ENCODE assay signal across 21 cellular contexts in the genomic region with DNA sequence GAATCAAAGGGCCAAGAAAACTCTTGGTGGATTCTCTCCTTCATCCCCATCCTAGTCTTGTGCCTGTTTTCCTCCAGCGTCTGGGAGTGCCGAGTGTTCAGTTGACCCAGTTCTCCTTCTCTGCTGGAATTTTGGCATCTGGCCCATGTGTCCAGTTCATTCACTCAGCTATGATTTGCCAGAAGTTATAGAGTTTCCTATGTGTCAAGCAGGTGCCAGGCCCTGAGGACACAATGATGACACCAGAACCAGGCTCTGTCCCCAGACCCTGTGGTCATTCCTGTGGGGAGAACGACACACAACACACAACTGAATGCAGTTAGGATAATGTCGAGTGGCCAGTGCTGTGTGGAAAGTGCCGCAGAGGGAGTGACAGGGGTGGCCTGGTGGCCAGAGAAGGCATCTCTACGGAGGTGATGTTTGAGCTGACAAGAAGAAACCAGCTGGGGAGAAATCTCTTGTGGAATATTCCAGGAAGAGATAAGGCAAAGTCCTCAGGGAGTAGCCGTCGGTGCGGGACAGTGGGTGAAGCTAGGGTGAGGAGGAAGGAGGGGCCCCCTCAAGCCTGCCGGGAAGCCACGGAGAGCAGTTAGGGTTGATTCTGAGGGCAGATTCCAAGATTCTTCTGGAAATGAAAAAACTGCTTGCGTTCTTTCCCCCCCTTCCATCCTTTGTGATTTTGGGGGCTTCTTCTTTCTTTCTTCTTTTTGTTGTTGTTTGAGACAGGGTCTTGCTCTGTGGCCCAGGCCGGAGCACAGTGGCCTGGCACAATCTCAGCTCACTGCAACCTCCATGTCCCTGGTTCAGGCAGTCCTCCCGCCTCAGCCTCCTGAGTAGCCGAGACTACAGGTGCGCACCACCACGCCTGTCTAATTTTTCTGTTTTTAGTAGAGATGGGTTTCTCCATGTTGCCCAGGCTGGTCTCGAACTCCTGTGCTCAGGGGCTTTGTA. TPM values are rescaled to one million over a fixed set of nuclear protein-coding genes. Genes with fewer than 3 reads are reported as not detected.
DNase-seq lines count a peak whose midpoint lies in the region; ATAC-seq, FAIRE-seq and TF ChIP-seq lines count a peak whose summit lies in the region.
"Had no signal": no experiment of that assay in that cellular context is flagged by ENCODE, and none has a peak within 500 bp of the region (broad histone marks: within the 10 kb centered on the region; RNA-seq: fewer than 3 reads in every experiment).

No MANE protein-coding gene starts in this region.

- TF ChIP-seq CTCF in adrenal gland (IDR thresholded peaks at IDR 0.05) (peak in 3 of 6 experiments; percentile 11 to 35 (median 32)), endodermal cell (conservative IDR thresholded peaks at IDR 0.05) (peak; percentile 44), HepG2 (CRISPR knock-in tag; IDR thresholded peaks at IDR 0.05) (no peak), thoracic aorta (IDR thresholded peaks at IDR 0.05) (no peak)

- no peaks in the 10 kb centered on the region for H3K36me3 ChIP-seq in adrenal gland (replicated peaks in 1 of 2)
- H3K36me3 ChIP-seq in endodermal cell (ENCODE audit: control insufficient read depth, insufficient read depth, low read length), result peaks cover under 1% of the 10 kb centered on the region
- no peaks in the 10 kb centered on the region for H3K36me3 ChIP-seq in HepG2 (replicated peaks in 1 of 2; ENCODE audit: control insufficient read depth in 1 of 2, insufficient read depth in 2 of 2, low read length in 2 of 2)
- H3K36me3 ChIP-seq in thoracic aorta, result no peaks in the 10 kb centered on the region
- H3K36me3 ChIP-seq: upper lobe of left lung had no signal

- POLR2A ChIA-PET in HepG2 (lab: Yijun Ruan, JAX), result no interaction called here

- H3K4me3 Mint-ChIP-seq in endodermal cell, result no peak overlapping the region
- H3K4me3 Mint-ChIP-seq in natural killer cell treated with Interleukin-12 subunit alpha and Interleukin-12 subunit beta and Interleukin-15 and Interleukin-18, amount 100 ng/mL, for 72 hours, result no peak overlapping the region
- H3K4me3 Mint-ChIP-seq: activated CD4-positive, alpha-beta T cell treated with anti-CD3 and anti-CD28 coated beads, Interleukin-2, amount 10 ng/mL, durations not matched to agents 7 days and 5 days; stimulated activated memory B cell treated with anti-CD40 and anti-IgM and Interleukin-4, amounts not matched to agents 10 μg/mL and 1 μg/mL and 100 μg/mL, for 72 hours had no signal

- no peak for FAIRE-seq in HepG2 (lab: Jason Lieb, UNC)
- FAIRE-seq: colon, TTC549 had no signal

- ATAC-seq in HepG2 (peak; percentile 77), thoracic aorta (ENCODE audit: insufficient number of reproducible peaks, low FRiP score, low read depth) (no peak)
- no peak for ATAC-seq in natural killer cell treated with Interleukin-12 subunit alpha and Interleukin-12 subunit beta and Interleukin-15 and Interleukin-18, amount 100 ng/mL, for 72 hours
- ATAC-seq: stimulated activated memory B cell treated with anti-CD40 and anti-IgM and Interleukin-4, amounts not matched to agents 10 μg/mL and 1 μg/mL and 100 μg/mL, for 72 hours had no signal

- H3K4me3 ChIP-seq in adrenal gland, result no peak overlapping the region
- no peak overlapping the region for H3K4me3 ChIP-seq in endodermal cell (ENCODE audit: low read length)
- H3K4me3 ChIP-seq in HepG2 (replicated peaks in 1 of 3; ENCODE audit: insufficient read depth in 1 of 3, low read depth in 2 of 3, low read length in 3 of 3), result no peak overlapping the region
- H3K4me3 ChIP-seq in thoracic aorta, result peak overlapping the region; percentile 17
- H3K4me3 ChIP-seq: upper lobe of left lung had no signal

- BruUV-seq in HepG2 (replicated peaks; lab: Mats Ljungman, UMichigan), result no TSS peak

- H2AFZ ChIP-seq in HepG2 (ENCODE audit: low read length), result no peak overlapping the region

- in situ Hi-C loops in HepG2 (cut with HindIII; ENCODE audit: extremely low pct_ligation_motif_present, low pct_unique_long_range_greater_than_20kb), result no loop called here

- H4K20me1 ChIP-seq in HepG2 (ENCODE audit: insufficient read depth, low read length), result no peaks in the 10 kb centered on the region

- TF ChIP-seq EP300 in HepG2 (IDR thresholded peaks at IDR 0.05; ENCODE audit: low read depth in 2 of 2, low read length in 2 of 2), result no peak
- no peak for TF ChIP-seq EP300 in HepG2 (CRISPR knock-in tag; IDR thresholded peaks at IDR 0.05; ENCODE audit: borderline replicate concordance)

- H3K4me1 Mint-ChIP-seq in endodermal cell, result peaks cover 8% of the 10 kb centered on the region
- no peaks in the 10 kb centered on the region for H3K4me1 Mint-ChIP-seq in natural killer cell treated with Interleukin-12 subunit alpha and Interleukin-12 subunit beta and Interleukin-15 and Interleukin-18, amount 100 ng/mL, for 72 hours (ENCODE audit: low read depth in 2 of 2)
- H3K4me1 Mint-ChIP-seq: activated CD4-positive, alpha-beta T cell treated with anti-CD3 and anti-CD28 coated beads, Interleukin-2, amount 10 ng/mL, durations not matched to agents 7 days and 5 days; stimulated activated memory B cell treated with anti-CD40 and anti-IgM and Interleukin-4, amounts not matched to agents 10 μg/mL and 1 μg/mL and 100 μg/mL, for 72 hours had no signal

- H3K4me1 ChIP-seq in adrenal gland (replicated peaks in 1 of 2) (peaks cover 5 to 10% of the 10 kb centered on the region in 2 donors), endodermal cell (ENCODE audit: control insufficient read depth, insufficient read depth, low read length) (peaks cover 4% of the 10 kb centered on the region), HepG2 (ENCODE audit: insufficient read depth, low read length) (peaks cover 11% of the 10 kb centered on the region; the same call in 1 of the 2 replicates), thoracic aorta (ENCODE audit: control insufficient read depth in 1 of 2, low read depth in 2 of 2) (peaks cover 3 to 11% of the 10 kb centered on the region in 2 donors)

- CTCF ChIA-PET in HepG2 (lab: Yijun Ruan, JAX; ENCODE audit: low intra/inter-chr PET ratio, low total read pairs), result no interaction called here

- H3K9ac ChIP-seq in endodermal cell (ENCODE audit: extremely low read depth, low read length, poor library complexity, severe bottlenecking) (no peak overlapping the region), HepG2 (ENCODE audit: insufficient read depth, low read depth, low read length) (no peak overlapping the region)

- no peak overlapping the region for H3K4me2 ChIP-seq in HepG2 (ENCODE audit: low read depth, low read length)

- H3K27ac Mint-ChIP-seq in endodermal cell, result no peak overlapping the region
- H3K27ac Mint-ChIP-seq in natural killer cell treated with Interleukin-12 subunit alpha and Interleukin-12 subunit beta and Interleukin-15 and Interleukin-18, amount 100 ng/mL, for 72 hours, result no peak overlapping the region
- H3K27ac Mint-ChIP-seq: activated CD4-positive, alpha-beta T cell treated with anti-CD3 and anti-CD28 coated beads, Interleukin-2, amount 10 ng/mL, durations not matched to agents 7 days and 5 days; stimulated activated memory B cell treated with anti-CD40 and anti-IgM and Interleukin-4, amounts not matched to agents 10 μg/mL and 1 μg/mL and 100 μg/mL, for 72 hours had no signal

- no peak for TF ChIP-seq POLR2A in adrenal gland (IDR thresholded peaks at IDR 0.05)
- no peak for TF ChIP-seq POLR2A in HepG2 (IDR thresholded peaks at IDR 0.05; ENCODE audit: insufficient read depth in 1 of 2, low read depth in 2 of 2, low read length in 2 of 2)

- no peaks in the 10 kb centered on the region for H3K9me3 Mint-ChIP-seq in endodermal cell
- H3K9me3 Mint-ChIP-seq in natural killer cell treated with Interleukin-12 subunit alpha and Interleukin-12 subunit beta and Interleukin-15 and Interleukin-18, amount 100 ng/mL, for 72 hours, result no peaks in the 10 kb centered on the region
- H3K9me3 Mint-ChIP-seq: activated CD4-positive, alpha-beta T cell treated with anti-CD3 and anti-CD28 coated beads, Interleukin-2, amount 10 ng/mL, durations not matched to agents 7 days and 5 days; stimulated activated memory B cell treated with anti-CD40 and anti-IgM and Interleukin-4, amounts not matched to agents 10 μg/mL and 1 μg/mL and 100 μg/mL, for 72 hours had no signal

- H3K9me3 ChIP-seq in adrenal gland (replicated peaks in 1 of 3), result no peaks in the 10 kb centered on the region
- H3K9me3 ChIP-seq in endodermal cell (ENCODE audit: control insufficient read depth, low read length), result no peaks in the 10 kb centered on the region
- H3K9me3 ChIP-seq in HepG2 (ENCODE audit: low read length), result no peaks in the 10 kb centered on the region
- no peaks in the 10 kb centered on the region for H3K9me3 ChIP-seq in thoracic aorta
- H3K9me3 ChIP-seq: upper lobe of left lung had no signal

- H3K27me3 ChIP-seq in adrenal gland (no peaks in the 10 kb centered on the region), endodermal cell (ENCODE audit: control insufficient read depth, insufficient read depth, low read length, poor library complexity, severe bottlenecking) (no peaks in the 10 kb centered on the region), HepG2 (ENCODE audit: control insufficient read depth in 1 of 2, insufficient read depth in 2 of 2, low read length in 2 of 2) (peaks cover 0 to 20% of the 10 kb centered on the region in 2 experiments; a peak in 1 of 5 replicates), thoracic aorta (replicated peaks; ENCODE audit: insufficient read depth) (no peaks in the 10 kb centered on the region)
- H3K27me3 ChIP-seq: upper lobe of left lung had no signal

- intact Hi-C loops in adrenal gland (cut with DNase I) (no loop called here), HepG2 (cut with micrococcal nuclease; ENCODE audit: unreplicated experiment) (no loop called here)

- H3K36me3 Mint-ChIP-seq in endodermal cell (ENCODE audit: low read depth), result peaks cover 6% of the 10 kb centered on the region
- H3K36me3 Mint-ChIP-seq in natural killer cell treated with Interleukin-12 subunit alpha and Interleukin-12 subunit beta and Interleukin-15 and Interleukin-18, amount 100 ng/mL, for 72 hours, result no peaks in the 10 kb centered on the region
- H3K36me3 Mint-ChIP-seq: stimulated activated memory B cell treated with anti-CD40 and anti-IgM and Interleukin-4, amounts not matched to agents 10 μg/mL and 1 μg/mL and 100 μg/mL, for 72 hours had no signal

- H3K27ac ChIP-seq in adrenal gland (peak overlapping the region in 3 of 5 donors; percentile 22 to 87 (median 64)), endodermal cell (ENCODE audit: low read depth, low read length) (no peak overlapping the region), HepG2 (ENCODE audit: extremely low read length, insufficient read depth, low read length) (no peak overlapping the region), thoracic aorta (no peak overlapping the region)
- H3K27ac ChIP-seq: upper lobe of left lung had no signal

- DNase-seq in adrenal gland (peak; percentile 49 to 89 (median 79)), endodermal cell (no peak), HepG2 (ENCODE audit: low spot score) (no peak), thoracic aorta (ENCODE audit: low spot score) (no peak), NCI-H128 (lab: John Stamatoyannopoulos, UW; ENCODE audit: unreplicated experiment) (no peak), Ammon's horn (ENCODE audit: low spot score) (no peak)
- no peak for DNase-seq in stimulated activated CD4-positive, alpha-beta T cell treated with anti-CD3 and anti-CD28 coated beads, Interleukin-4, amount 100 ng/mL, for 4 hours
- no peak for DNase-seq in natural killer cell treated with Interleukin-12 subunit alpha and Interleukin-12 subunit beta and Interleukin-15 and Interleukin-18, amount 100 ng/mL, for 72 hours (ENCODE audit: low spot score)
- DNase-seq: activated CD4-positive, alpha-beta T cell treated with anti-CD3 and anti-CD28 coated beads, Interleukin-2, amount 10 ng/mL, durations not matched to agents 7 days and 5 days; DMS79; KG1; NCI-H1048; NCI-H2081; NCI-H524; nucleus accumbens; retina; SW 1271 had no signal

- TF ChIP-seq RAD21 in HepG2 (CRISPR knock-in tag; IDR thresholded peaks at IDR 0.05), result no peak

- 67 to 77% (median 75%) methylated on average over 17 to 18 of the region's 18 CpGs for WGBS in adrenal gland, 4 donors
- WGBS in endodermal cell (ENCODE audit: insufficient coverage in 1 of 2, insufficient read length in 1 of 2), 2 experiments, result 88 to 92% methylated on average over 12 to 17 of the region's 18 CpGs
- 25% methylated on average over 18 of the region's 18 CpGs for WGBS in HepG2 (ENCODE audit: low lambda C conversion rate)

- H3K27me3 Mint-ChIP-seq in endodermal cell (ENCODE audit: insufficient read depth), result peaks cover 7% of the 10 kb centered on the region
- H3K27me3 Mint-ChIP-seq in natural killer cell treated with Interleukin-12 subunit alpha and Interleukin-12 subunit beta and Interleukin-15 and Interleukin-18, amount 100 ng/mL, for 72 hours, result no peaks in the 10 kb centered on the region
- H3K27me3 Mint-ChIP-seq: activated CD4-positive, alpha-beta T cell treated with anti-CD3 and anti-CD28 coated beads, Interleukin-2, amount 10 ng/mL, durations not matched to agents 7 days and 5 days had no signal

- no peaks in the 10 kb centered on the region for H3K79me2 ChIP-seq in HepG2 (ENCODE audit: insufficient read depth, low read length)

RNA-seq across cellular contexts. Expression of gene IL34, which starts 35.8 kb away (rescaled TPM):
- total RNA-seq in adrenal gland (10 to 100 TPM; 16.8 to 62.9 (median 40.3) TPM), endodermal cell (1 to 10 TPM; 3.0 to 5.6 TPM), HepG2 (2016; rRNA removed; fragmentation: Illumina TruSeq; extraction: Trizol) (1.2 and 1.4 TPM in 2 replicates), thoracic aorta (10 to 100 TPM; 11.9 to 55.6 TPM)
- polyA plus RNA-seq in adrenal gland (10 to 100 TPM in 2 of 3 donors, 1 to 10 TPM in 1; 3.2 to 36.5 (median 35.0) TPM), HepG2 (2011; rRNA removed) (1.3 and 1.6 TPM in 2 replicates)
- polyA plus RNA-seq in endodermal cell (2013, experiment 1 of 2), result 1.3 TPM
- 0.21 TPM for polyA plus RNA-seq in endodermal cell (2013, experiment 2 of 2)
- 1.0 and 1.6 TPM in 2 replicates for total RNA-seq in HepG2 (2016; cell fraction: cytosol; rRNA removed; fragmentation: Illumina TruSeq; extraction: Trizol; ENCODE audit: low read depth)
- total RNA-seq in HepG2 (2016; cell fraction: insoluble cytoplasmic fraction; rRNA removed; fragmentation: Illumina TruSeq; extraction: Trizol), result 1.2 and 1.3 TPM in 2 replicates
- total RNA-seq in HepG2 (2016; cell fraction: membrane; rRNA removed; fragmentation: Illumina TruSeq; extraction: Trizol), result 1.8 and 2.4 TPM in 2 replicates
- total RNA-seq in HepG2 (2016; cell fraction: nucleus; rRNA removed; fragmentation: Illumina TruSeq; extraction: Trizol), result 0.31 and 0.40 TPM in 2 replicates
- 1.1 and 2.2 TPM in 2 replicates for polyA plus RNA-seq in HepG2 (2011; cell fraction: cytosol; rRNA removed)
- polyA plus RNA-seq in HepG2 (2011; cell fraction: nucleus; rRNA removed), result 0.83 and 1.9 TPM in 2 replicates
- 0.83 TPM in 2 replicates for polyA plus RNA-seq in HepG2 (2012)
- polyA plus RNA-seq in HepG2 (2016; cell fraction: cytosol; fragmentation: Illumina TruSeq; extraction: Trizol; ENCODE audit: low read depth), result 1.3 and 2.1 TPM in 2 replicates
- polyA plus RNA-seq in HepG2 (2016; cell fraction: insoluble cytoplasmic fraction; fragmentation: Illumina TruSeq; extraction: Trizol; ENCODE audit: low read depth), result 0.84 and 0.90 TPM in 2 replicates
- polyA plus RNA-seq in HepG2 (2016; cell fraction: membrane; fragmentation: Illumina TruSeq; extraction: Trizol; ENCODE audit: low read depth), result 1.2 and 1.6 TPM in 2 replicates
- 0.96 and 1.1 TPM in 2 replicates for polyA plus RNA-seq in HepG2 (2016; cell fraction: nucleus; fragmentation: Illumina TruSeq; extraction: Trizol; ENCODE audit: insufficient read depth, low read depth)
- 1.0 TPM in 1 of 2 replicates, not detected in the other for polyA minus RNA-seq in HepG2 (2011; rRNA and poly(A)+ RNA removed; ENCODE audit: low replicate concordance)
- 0.35 TPM in 1 of 2 replicates, not detected in the other for polyA minus RNA-seq in HepG2 (2011; cell fraction: cytosol; rRNA and poly(A)+ RNA removed)
- polyA minus RNA-seq in HepG2 (2011; cell fraction: nucleus; rRNA and poly(A)+ RNA removed), result 0.50 and 1.5 TPM in 2 replicates
- 1 to 10 TPM in 1 of 2 donors, not detected in 1; 1.2 TPM for total RNA-seq in natural killer cell treated with Interleukin-12 subunit alpha and Interleukin-12 subunit beta and Interleukin-15 and Interleukin-18, amount 100 ng/mL, for 72 hours
- total RNA-seq: activated CD4-positive, alpha-beta T cell treated with anti-CD3 and anti-CD28 coated beads, Interleukin-2, amount 10 ng/mL, durations not matched to agents 7 days and 5 days had no signal

Comparison
In these comparisons a context has a peak if more than half of its experiments do, and no peak if none do; other contexts are left out.
1. DNase-seq: peak in adrenal gland (7 of 7); none in endodermal cell (single experiment), HepG2 (single experiment), thoracic aorta (single experiment), stimulated activated CD4-positive, alpha-beta T cell treated with anti-CD3 and anti-CD28 coated beads, Interleukin-4, amount 100 ng/mL, for 4 hours (0 of 2), NCI-H128 (single experiment), natural killer cell treated with Interleukin-12 subunit alpha and Interleukin-12 subunit beta and Interleukin-15 and Interleukin-18, amount 100 ng/mL, for 72 hours (single experiment) and Ammon's horn (single experiment).
2. H3K27ac ChIP-seq: peak in adrenal gland (3 of 5); none in endodermal cell (single experiment), HepG2 (single experiment) and thoracic aorta (0 of 2).